24 cellular contexts compared by ENCODE assay signal in the genomic region with DNA sequence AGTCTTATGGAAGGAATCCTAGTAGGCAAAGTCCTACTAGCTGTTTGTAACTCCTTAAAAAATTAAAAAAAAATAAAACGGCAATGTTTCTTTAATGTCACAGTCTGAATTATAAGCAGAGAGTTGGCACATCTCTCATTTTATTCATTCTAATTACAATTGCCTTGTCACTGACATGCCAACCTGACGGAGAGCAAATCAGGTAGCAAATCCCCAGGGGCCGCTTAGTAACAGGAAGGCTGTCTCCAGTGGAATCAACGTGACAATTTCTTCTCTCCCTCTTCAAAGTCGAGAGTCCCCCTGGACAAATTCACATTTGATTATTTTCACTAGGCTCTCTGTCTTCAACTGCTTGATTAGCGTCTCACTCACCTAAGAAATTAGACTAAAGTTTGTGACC.
"Had no signal": no experiment of that assay in that cellular context is flagged by ENCODE, and none has a peak within 500 bp of the region (broad histone marks: within the 10 kb centered on the region; RNA-seq: fewer than 3 reads in every experiment).

No MANE protein-coding gene starts in this region.

- H3K27me3 ChIP-seq: esophagus muscularis mucosa, heart right ventricle, left lung, spleen had no signal

- H3K27ac ChIP-seq: esophagus muscularis mucosa, heart right ventricle, left lung, lower lobe of right lung, spleen, thoracic aorta, VCaP had no signal

- ATAC-seq: activated naive CD4-positive, alpha-beta T cell treated with anti-CD3 and anti-CD28 coated beads, Interleukin-2, amount 50 U/mL, for 72 hours; activated T-cell treated with anti-CD3 and anti-CD28 coated beads, Interleukin-2, amount 50 U/mL, for 72 hours; heart right ventricle; left lung; lower lobe of right lung; natural killer cell treated with Interleukin-12 subunit alpha and Interleukin-12 subunit beta and Interleukin-15 and Interleukin-18, amount 100 ng/mL, for 72 hours; right cardiac atrium; stimulated activated naive CD8-positive, alpha-beta T cell treated with anti-CD3 and anti-CD28 coated beads, Interleukin-15, Interleukin-2, amounts not matched to agents 100 U/mL and 50 U/mL, for 24 hours had no signal

- DNase-seq: activated CD4-positive, alpha-beta T cell treated with anti-CD3 and anti-CD28 coated beads for 4 hours; activated CD4-positive, alpha-beta T cell treated with anti-CD3 and anti-CD28 coated beads, Interleukin-2, amount 50 U/mL, for 4 hours; activated naive CD4-positive, alpha-beta T cell; activated T-cell treated with anti-CD3 and anti-CD28 coated beads for 4 hours; activated T-cell treated with anti-CD3 and anti-CD28 coated beads, Interleukin-2, amount 50 U/mL, for 72 hours; anterior cingulate cortex; dermis blood vessel endothelial cell; effector CD4-positive, alpha-beta T cell; foreskin melanocyte; heart right ventricle; left lung; lower lobe of right lung; mesenchymal stem cell; posterior cingulate gyrus; right cardiac atrium; spleen; stimulated activated naive CD8-positive, alpha-beta T cell treated with anti-CD3 and anti-CD28 coated beads, Interleukin-15, Interleukin-2, amounts not matched to agents 100 U/mL and 50 U/mL, for 24 hours; T-helper 9 cell; trophoblast cell had no signal

- H3K36me3 ChIP-seq: esophagus muscularis mucosa, heart right ventricle, left lung, lower lobe of right lung, spleen, thoracic aorta had no signal

- H3K9me3 ChIP-seq: esophagus muscularis mucosa, heart right ventricle, left lung, lower lobe of right lung, spleen, thoracic aorta had no signal

- H3K4me3 ChIP-seq: esophagus muscularis mucosa, heart right ventricle, left lung, lower lobe of right lung, spleen, thoracic aorta had no signal
